In genomic region chr14:87152701-87153100, GRCh38 we compare ENCODE assay signal across 29 cellular contexts.
DNase-seq lines count a peak whose midpoint lies in the region; TF ChIP-seq lines count a peak whose summit lies in the region.
"Had no signal": no experiment of that assay in that cellular context is flagged by ENCODE, and none has a peak within 500 bp of the region (broad histone marks: within the 10 kb centered on the region; RNA-seq: fewer than 3 reads in every experiment).

No MANE protein-coding gene starts in this region.

- H3K4me1 ChIP-seq in neural progenitor cell (peaks cover 5% of the 10 kb centered on the region), stomach (no peaks in the 10 kb centered on the region)
- H3K4me1 ChIP-seq: right atrium auricular region, testis had no signal

- WGBS in stomach, 5 donors = 28 to 49% (median 38%) methylated on average over 5 of the region's 5 CpGs

- no peak for TF ChIP-seq CTCF in neural progenitor cell (IDR thresholded peaks at IDR 0.05)
- TF ChIP-seq CTCF in stomach (IDR thresholded peaks at IDR 0.05) = no peak

- H2AFZ ChIP-seq in neural progenitor cell (replicated peaks) = no peak overlapping the region

- H3K27me3 Mint-ChIP-seq in neural progenitor cell (ENCODE audit: insufficient read depth, low read depth) = peaks cover 4% of the 10 kb centered on the region
- H3K27me3 Mint-ChIP-seq: activated CD4-positive, alpha-beta memory T cell treated with anti-CD3 and anti-CD28 coated beads, Interleukin-2, amount 10 ng/mL, durations not matched to agents 7 days and 5 days; central memory CD8-positive, alpha-beta T cell; effector memory CD8-positive, alpha-beta T cell had no signal

- H3K9me3 ChIP-seq in neural progenitor cell (ENCODE audit: low read depth) = no peaks in the 10 kb centered on the region
- no peaks in the 10 kb centered on the region for H3K9me3 ChIP-seq in stomach
- H3K9me3 ChIP-seq: body of pancreas, right atrium auricular region, testis had no signal

- TF ChIP-seq POLR2A in stomach (IDR thresholded peaks at IDR 0.05) = no peak

- intact Hi-C loops in stomach (cut with DNase I; ENCODE audit: low total_unique reads) = no loop called here

- H3K27me3 ChIP-seq in neural progenitor cell = peaks cover 100% of the 10 kb centered on the region
- no peaks in the 10 kb centered on the region for H3K27me3 ChIP-seq in stomach
- H3K27me3 ChIP-seq: body of pancreas, right atrium auricular region, testis had no signal

- H3K27ac ChIP-seq in neural progenitor cell = no peak overlapping the region
- no peak overlapping the region for H3K27ac ChIP-seq in stomach
- H3K27ac ChIP-seq: body of pancreas, right atrium auricular region, testis had no signal

- peaks cover 2% of the 10 kb centered on the region for H3K36me3 Mint-ChIP-seq in neural progenitor cell
- H3K36me3 Mint-ChIP-seq: CD14-positive monocyte had no signal

- no peak overlapping the region for H3K9ac ChIP-seq in neural progenitor cell

- peaks cover 15% of the 10 kb centered on the region for H3F3A ChIP-seq in neural progenitor cell (ENCODE audit: low read depth)

- H3K9me3 Mint-ChIP-seq in neural progenitor cell = no peaks in the 10 kb centered on the region
- H3K9me3 Mint-ChIP-seq: neural crest cell had no signal

- H3K4me3 Mint-ChIP-seq in neural progenitor cell = no peak overlapping the region
- H3K4me3 Mint-ChIP-seq: activated CD4-positive, alpha-beta memory T cell treated with anti-CD3 and anti-CD28 coated beads, Interleukin-2, amount 10 ng/mL, durations not matched to agents 7 days and 5 days; CD14-positive monocyte; central memory CD8-positive, alpha-beta T cell; effector memory CD8-positive, alpha-beta T cell; immature natural killer cell; neural crest cell had no signal

- H3K27ac Mint-ChIP-seq in neural progenitor cell = no peak overlapping the region
- H3K27ac Mint-ChIP-seq: activated CD4-positive, alpha-beta memory T cell treated with anti-CD3 and anti-CD28 coated beads, Interleukin-2, amount 10 ng/mL, durations not matched to agents 7 days and 5 days; CD14-positive monocyte; effector memory CD8-positive, alpha-beta T cell; immature natural killer cell had no signal

- no peak overlapping the region for H3K4me2 ChIP-seq in neural progenitor cell
- H3K4me2 ChIP-seq: smooth muscle cell had no signal

- no peaks in the 10 kb centered on the region for H3K79me2 ChIP-seq in neural progenitor cell (ENCODE audit: low read depth)

- H3K36me3 ChIP-seq in neural progenitor cell (no peaks in the 10 kb centered on the region), stomach (no peaks in the 10 kb centered on the region)
- H3K36me3 ChIP-seq: right atrium auricular region had no signal

- H4K20me1 ChIP-seq in neural progenitor cell (ENCODE audit: low read depth) = peaks cover 24% of the 10 kb centered on the region

- no peak for TF ChIP-seq EP300 in stomach (IDR thresholded peaks at IDR 0.05)

- H3K4me3 ChIP-seq in neural progenitor cell = no peak overlapping the region
- H3K4me3 ChIP-seq in stomach = no peak overlapping the region
- H3K4me3 ChIP-seq: body of pancreas, right atrium auricular region, smooth muscle cell, testis had no signal

- peaks cover 4% of the 10 kb centered on the region for H3K4me1 Mint-ChIP-seq in neural progenitor cell
- H3K4me1 Mint-ChIP-seq: activated CD4-positive, alpha-beta memory T cell treated with anti-CD3 and anti-CD28 coated beads, Interleukin-2, amount 10 ng/mL, durations not matched to agents 7 days and 5 days; CD14-positive monocyte; central memory CD8-positive, alpha-beta T cell; immature natural killer cell had no signal

- DNase-seq in NCI-H1436 (lab: John Stamatoyannopoulos, UW) = peak; percentile 37
- DNase-seq in NCI-H1436 treated with DMSO at 0.1 percent for 48 hours (lab: John Stamatoyannopoulos, UW) = no peak
- peak; percentile 53 for DNase-seq in NCI-H1694 treated with DMSO at 0.1 percent for 48 hours (lab: John Stamatoyannopoulos, UW)
- peak; percentile 48 for DNase-seq in NCI-H774 (lab: John Stamatoyannopoulos, UW)
- peak; percentile 5 for DNase-seq in neural progenitor cell (ENCODE audit: low spot score)
- DNase-seq in stomach = no peak
- no peak for DNase-seq in T1000 (lab: John Stamatoyannopoulos, UW)
- no peak for DNase-seq in stimulated activated CD4-positive, alpha-beta T cell treated with anti-CD3 and anti-CD28 coated beads, Interleukin-4, amount 100 ng/mL, for 24 hours
- DNase-seq: activated CD4-positive, alpha-beta memory T cell treated with anti-CD3 and anti-CD28 coated beads, Interleukin-2, amount 10 ng/mL, durations not matched to agents 7 days and 5 days; activated CD8-positive, alpha-beta memory T cell treated with anti-CD3 and anti-CD28 coated beads, Interleukin-2, amount 50 U/mL, for 48 hours; activated naive CD4-positive, alpha-beta T cell treated with anti-CD3 and anti-CD28 coated beads, Interleukin-2, amount 50 U/mL, for 16 hours; Calu3; effector memory CD8-positive, alpha-beta T cell; erythroblast; immature natural killer cell; left colon; mammary epithelial cell; NCI-H1105; NK-92 treated with Interleukin-12 subunit alpha and Interleukin-12 subunit beta, amount 100 ng/mL, for 24 hours; Right ventricle myocardium superior; stimulated activated naive CD8-positive, alpha-beta T cell treated with anti-CD3 and anti-CD28 coated beads, Interleukin-15, Interleukin-2, amounts not matched to agents 100 U/mL and 50 U/mL, for 24 hours; T-helper 2 cell; testis had no signal

Comparison
In these comparisons a context has a peak if more than half of its experiments do, and no peak if none do; other contexts are left out.
1. DNase-seq: peak in NCI-H1436 (single experiment), NCI-H1694 treated with DMSO at 0.1 percent for 48 hours (single experiment), NCI-H774 (single experiment) and neural progenitor cell (single experiment); none in NCI-H1436 treated with DMSO at 0.1 percent for 48 hours (single experiment), stomach (single experiment), T1000 (single experiment) and stimulated activated CD4-positive, alpha-beta T cell treated with anti-CD3 and anti-CD28 coated beads, Interleukin-4, amount 100 ng/mL, for 24 hours (single experiment).